Comparison of ENCODE assay signal across 1 cellular context in genomic region chr2:212451786-212452200, GRCh38.
TF ChIP-seq lines count a peak whose summit lies in the region.

No MANE protein-coding gene starts in this region.

TF ChIP-seq in HepG2, 621 proteins besides CTCF, POLR2A, EP300 and RAD21 (continued from another document):
- TF ChIP-seq ARID3A (IDR thresholded peaks at IDR 0.05; ENCODE audit: low read depth, low read length) (peak; percentile 74; the same call in 1 of the 2 replicates), FOXP1 (IDR thresholded peaks at IDR 0.05) (peak; percentile 51; the same call in 1 of the 2 replicates), FOXP1 (CRISPR knock-in tag; IDR thresholded peaks at IDR 0.05) (peak; percentile 62; the same call in 1 of the 2 replicates), ZNF207 (IDR thresholded peaks at IDR 0.05; ENCODE audit: borderline replicate concordance) (no peak), YY1 (IDR thresholded peaks at IDR 0.05; ENCODE audit: insufficient read depth, insufficient replicate concordance, low read depth, low read length) (no peak), ZNF510 (CRISPR knock-in tag; IDR thresholded peaks at IDR 0.05; ENCODE audit: low read depth) (no peak), XRCC5 (optimal IDR thresholded peaks at IDR 0.05; ENCODE audit: low read length) (no peak), ZNF841 (CRISPR knock-in tag; IDR thresholded peaks at IDR 0.05; ENCODE audit: borderline replicate concordance) (no peak), SOX6 (IDR thresholded peaks at IDR 0.05) (no peak), SOX6 (CRISPR knock-in tag; IDR thresholded peaks at IDR 0.05) (peak; percentile 98), ZNF3 (CRISPR knock-in tag; IDR thresholded peaks at IDR 0.05) (no peak), E2F1 (CRISPR knock-in tag; IDR thresholded peaks at IDR 0.05) (no peak), ARID2 (CRISPR knock-in tag; IDR thresholded peaks at IDR 0.05; ENCODE audit: borderline replicate concordance) (no peak), KLF9 (CRISPR knock-in tag; IDR thresholded peaks at IDR 0.05; ENCODE audit: low read depth) (no peak), TIGD3 (CRISPR knock-in tag; IDR thresholded peaks at IDR 0.05; ENCODE audit: borderline replicate concordance) (no peak), ZBTB4 (CRISPR knock-in tag; IDR thresholded peaks at IDR 0.05; ENCODE audit: borderline replicate concordance) (no peak), ZBTB43 (CRISPR knock-in tag; conservative IDR thresholded peaks at IDR 0.05) (no peak), NR2F1 (CRISPR knock-in tag; IDR thresholded peaks at IDR 0.05) (no peak), ZNF317 (CRISPR knock-in tag; IDR thresholded peaks at IDR 0.05) (no peak), NBN (conservative IDR thresholded peaks at IDR 0.05) (no peak), ATM (IDR thresholded peaks at IDR 0.05; ENCODE audit: borderline replicate concordance) (no peak), ZNF33A (CRISPR knock-in tag; IDR thresholded peaks at IDR 0.05; ENCODE audit: borderline replicate concordance) (no peak), NCOA2 (CRISPR knock-in tag; IDR thresholded peaks at IDR 0.05) (peak; percentile 75), ZNF234 (CRISPR knock-in tag; conservative IDR thresholded peaks at IDR 0.05) (no peak), PREB (CRISPR knock-in tag; IDR thresholded peaks at IDR 0.05) (no peak), ZNF713 (CRISPR knock-in tag; IDR thresholded peaks at IDR 0.05) (no peak), PAXIP1 (CRISPR knock-in tag; conservative IDR thresholded peaks at IDR 0.05) (peak; percentile 48), ZNF629 (CRISPR knock-in tag; conservative IDR thresholded peaks at IDR 0.05) (no peak), THAP7 (CRISPR knock-in tag; IDR thresholded peaks at IDR 0.05) (no peak), ATF7-NPFF (CRISPR knock-in tag; IDR thresholded peaks at IDR 0.05; ENCODE audit: low read depth) (no peak), SCMH1 (CRISPR knock-in tag; IDR thresholded peaks at IDR 0.05; ENCODE audit: borderline replicate concordance) (no peak), MXI1 (IDR thresholded peaks at IDR 0.05; ENCODE audit: borderline replicate concordance, low read depth, low read length) (0 out of 3 replicates have a peak, but pooled peaks have one; percentile 15), HOMEZ (CRISPR knock-in tag; IDR thresholded peaks at IDR 0.05; ENCODE audit: low read depth) (no peak), ZNF674 (CRISPR knock-in tag; IDR thresholded peaks at IDR 0.05; ENCODE audit: low read depth) (no peak), TCF7 (IDR thresholded peaks at IDR 0.05; ENCODE audit: low read depth) (peak; percentile 64), ZNF138 (CRISPR knock-in tag; IDR thresholded peaks at IDR 0.05; ENCODE audit: low read depth) (no peak), ZBTB37 (CRISPR knock-in tag; IDR thresholded peaks at IDR 0.05) (no peak), SNAPC2 (CRISPR knock-in tag; IDR thresholded peaks at IDR 0.05) (no peak), ATF7 (IDR thresholded peaks at IDR 0.05) (0 out of 2 replicates have a peak, but pooled peaks have one; percentile 33), ATF7 (CRISPR knock-in tag; IDR thresholded peaks at IDR 0.05) (no peak), ELF1 (CRISPR knock-in tag; IDR thresholded peaks at IDR 0.05) (no peak), FOXA1 (IDR thresholded peaks at IDR 0.05) (no peak), FOXA1 (CRISPR knock-in tag; IDR thresholded peaks at IDR 0.05) (peak; percentile 38; the same call in 1 of the 2 replicates), ZNF292 (CRISPR knock-in tag; IDR thresholded peaks at IDR 0.05; ENCODE audit: borderline replicate concordance, low read depth) (no peak), ZNF660 (CRISPR knock-in tag; IDR thresholded peaks at IDR 0.05; ENCODE audit: borderline replicate concordance, low read depth) (no peak), ZSCAN30 (CRISPR knock-in tag; IDR thresholded peaks at IDR 0.05) (no peak)
